In genomic region chr20:21435576-21435975, GRCh38 we compare ENCODE assay signal across 30 cellular contexts. TPM values are rescaled to one million over a fixed set of nuclear protein-coding genes. Genes with fewer than 3 reads are reported as not detected.
DNase-seq lines count a peak whose midpoint lies in the region; ATAC-seq and TF ChIP-seq lines count a peak whose summit lies in the region.
"Had no signal": no experiment of that assay in that cellular context is flagged by ENCODE, and none has a peak within 500 bp of the region (broad histone marks: within the 10 kb centered on the region; RNA-seq: fewer than 3 reads in every experiment).

No MANE protein-coding gene starts in this region.

- H3K36me3 ChIP-seq in PC-3 (ENCODE audit: low read depth, low read length) (no peaks in the 10 kb centered on the region), neural progenitor cell (no peaks in the 10 kb centered on the region), smooth muscle cell (ENCODE audit: low read depth) (no peaks in the 10 kb centered on the region)
- H3K36me3 ChIP-seq: spleen, WERI-Rb-1 had no signal

- no peaks in the 10 kb centered on the region for H3K9me3 ChIP-seq in PC-3 (ENCODE audit: low read length)
- no peaks in the 10 kb centered on the region for H3K9me3 ChIP-seq in neural progenitor cell (ENCODE audit: low read depth)
- no peaks in the 10 kb centered on the region for H3K9me3 ChIP-seq in smooth muscle cell (replicated peaks; ENCODE audit: low read depth)
- H3K9me3 ChIP-seq: SK-N-SH, spleen had no signal

- H3K9ac ChIP-seq in PC-3 (ENCODE audit: low read length) (no peak overlapping the region), neural progenitor cell (no peak overlapping the region), smooth muscle cell (ENCODE audit: low read depth) (no peak overlapping the region)
- H3K9ac ChIP-seq: SK-N-SH had no signal

- H2AFZ ChIP-seq in PC-3 (ENCODE audit: low read length), result no peak overlapping the region
- H2AFZ ChIP-seq in neural progenitor cell (replicated peaks), result no peak overlapping the region
- H2AFZ ChIP-seq in smooth muscle cell (ENCODE audit: low read depth), result no peak overlapping the region

- H3K4me3 ChIP-seq in PC-3 (ENCODE audit: low read length) (no peak overlapping the region), choroid plexus epithelial cell (ENCODE audit: low read depth, low read length) (no peak overlapping the region), neural progenitor cell (no peak overlapping the region), smooth muscle cell (no peak overlapping the region)
- H3K4me3 ChIP-seq: spleen had no signal

- no peak for TF ChIP-seq CTCF in PC-3 (conservative IDR thresholded peaks at IDR 0.05; ENCODE audit: low read depth, low read length)
- TF ChIP-seq CTCF in choroid plexus epithelial cell (conservative IDR thresholded peaks at IDR 0.05; ENCODE audit: low read depth, low read length), result no peak
- TF ChIP-seq CTCF in neural progenitor cell (IDR thresholded peaks at IDR 0.05), result no peak
- no peak for TF ChIP-seq CTCF in omental fat pad (IDR thresholded peaks at IDR 0.05)
- TF ChIP-seq CTCF in smooth muscle cell (IDR thresholded peaks at IDR 0.05; ENCODE audit: borderline replicate concordance, insufficient read depth, poor library complexity, severe bottlenecking), result no peak

- H3K4me3 Mint-ChIP-seq in neural progenitor cell, result no peak overlapping the region
- H3K4me3 Mint-ChIP-seq: activated CD4-positive, alpha-beta T cell treated with anti-CD3 and anti-CD28 coated beads, Interleukin-2, amount 10 ng/mL, durations not matched to agents 7 days and 5 days; naive thymus-derived CD4-positive, alpha-beta T cell; T-helper 2 cell treated with Interferon-gamma antibody and Interleukin-4, amounts not matched to agents 5 μg/mL and 100 μg/mL, for 36 hours had no signal

- no peak overlapping the region for H3K27ac Mint-ChIP-seq in neural progenitor cell
- H3K27ac Mint-ChIP-seq in activated naive CD4-positive, alpha-beta T cell treated with anti-CD3 and anti-CD28 coated beads, Interleukin-2, amount 50 U/mL, for 72 hours, result no peak overlapping the region
- H3K27ac Mint-ChIP-seq: activated CD4-positive, alpha-beta T cell treated with anti-CD3 and anti-CD28 coated beads, Interleukin-2, amount 10 ng/mL, durations not matched to agents 7 days and 5 days; naive thymus-derived CD4-positive, alpha-beta T cell; T-helper 2 cell treated with Interferon-gamma antibody and Interleukin-4, amounts not matched to agents 5 μg/mL and 100 μg/mL, for 36 hours had no signal

- H3K4me2 ChIP-seq in PC-3 (ENCODE audit: low read length) (no peak overlapping the region), neural progenitor cell (no peak overlapping the region), smooth muscle cell (no peak overlapping the region)

- DNase-seq in EL (peak; percentile 39), PC-3 (no peak), choroid plexus epithelial cell (ENCODE audit: low read depth) (peak; percentile 6), neural progenitor cell (ENCODE audit: low spot score) (peak; percentile 5), omental fat pad (ENCODE audit: low spot score) (no peak), smooth muscle cell (lab: John Stamatoyannopoulos, UW; ENCODE audit: unreplicated experiment) (no peak), NCI-H2029 (lab: John Stamatoyannopoulos, UW) (no peak)
- DNase-seq in activated naive CD4-positive, alpha-beta T cell treated with anti-CD3 and anti-CD28 coated beads, Interleukin-2, amount 50 U/mL, for 72 hours (ENCODE audit: low spot score in 2 of 2), result no peak
- DNase-seq: activated CD4-positive, alpha-beta T cell treated with anti-CD3 and anti-CD28 coated beads, Interleukin-2, amount 10 ng/mL, durations not matched to agents 7 days and 5 days; activated naive CD4-positive, alpha-beta T cell treated with Interleukin-2 at 50 U/mL for 16 hours; activated T-cell treated with anti-CD3 and anti-CD28 coated beads, Interleukin-2, amount 50 U/mL, for 48 hours; caudate nucleus; Karpas-422; mesendoderm; naive thymus-derived CD4-positive, alpha-beta T cell; NCI-H1092 treated with DMSO at 0.1 percent for 48 hours; NCI-H1930; retina; SK-N-SH; spleen; stimulated activated CD4-positive, alpha-beta T cell treated with anti-CD3 and anti-CD28 coated beads, Interleukin-4, amount 100 ng/mL, for 1 hour; stimulated activated naive CD4-positive, alpha-beta T cell; WERI-Rb-1 had no signal

- WGBS in smooth muscle cell (ENCODE audit: low lambda C conversion rate), result 32% methylated on average over 3 of the region's 3 CpGs

- H3K4me1 ChIP-seq in PC-3 (ENCODE audit: insufficient read depth, low read length), result peaks cover 31% of the 10 kb centered on the region
- no peaks in the 10 kb centered on the region for H3K4me1 ChIP-seq in neural progenitor cell
- no peaks in the 10 kb centered on the region for H3K4me1 ChIP-seq in smooth muscle cell (ENCODE audit: low read depth)
- H3K4me1 ChIP-seq: spleen had no signal

- H3K27ac ChIP-seq in PC-3 (ENCODE audit: low read length), result peak overlapping the region; percentile 7; the same call in 1 of the 2 replicates
- no peak overlapping the region for H3K27ac ChIP-seq in neural progenitor cell
- H3K27ac ChIP-seq in smooth muscle cell (ENCODE audit: low read depth), result no peak overlapping the region
- H3K27ac ChIP-seq: C4-2B, RWPE1, spleen, WERI-Rb-1 had no signal

- CTCF ChIA-PET in PC-3 (lab: Charles Lee), result no interaction called here

- H4K20me1 ChIP-seq in PC-3 (ENCODE audit: low read length), result no peaks in the 10 kb centered on the region
- H4K20me1 ChIP-seq in neural progenitor cell (ENCODE audit: low read depth), result no peaks in the 10 kb centered on the region
- H4K20me1 ChIP-seq in smooth muscle cell (ENCODE audit: low read depth), result no peaks in the 10 kb centered on the region

- no peaks in the 10 kb centered on the region for H3K9me3 Mint-ChIP-seq in neural progenitor cell
- H3K9me3 Mint-ChIP-seq in activated naive CD4-positive, alpha-beta T cell treated with anti-CD3 and anti-CD28 coated beads, Interleukin-2, amount 50 U/mL, for 72 hours, result no peaks in the 10 kb centered on the region
- H3K9me3 Mint-ChIP-seq: activated CD4-positive, alpha-beta T cell treated with anti-CD3 and anti-CD28 coated beads, Interleukin-2, amount 10 ng/mL, durations not matched to agents 7 days and 5 days; naive thymus-derived CD4-positive, alpha-beta T cell; T-helper 2 cell treated with Interferon-gamma antibody and Interleukin-4, amounts not matched to agents 5 μg/mL and 100 μg/mL, for 36 hours had no signal

- POLR2A ChIA-PET in PC-3 (lab: Charles Lee; ENCODE audit: unreplicated experiment), result no interaction called here

- no peaks in the 10 kb centered on the region for H3K79me2 ChIP-seq in PC-3 (ENCODE audit: low read length)
- H3K79me2 ChIP-seq in neural progenitor cell (ENCODE audit: low read depth), result no peaks in the 10 kb centered on the region
- H3K79me2 ChIP-seq in smooth muscle cell (ENCODE audit: low read depth), result no peaks in the 10 kb centered on the region

- H3K9me2 ChIP-seq in PC-3 (replicated peaks; ENCODE audit: low read length), result 0 out of 2 replicates have a peak, but pooled peaks cover 3% of the 10 kb centered on the region
- H3K9me2 ChIP-seq: SK-N-SH had no signal

- no peaks in the 10 kb centered on the region for H3K36me3 Mint-ChIP-seq in neural progenitor cell
- no peaks in the 10 kb centered on the region for H3K36me3 Mint-ChIP-seq in activated naive CD4-positive, alpha-beta T cell treated with anti-CD3 and anti-CD28 coated beads, Interleukin-2, amount 50 U/mL, for 72 hours
- H3K36me3 Mint-ChIP-seq: naive thymus-derived CD4-positive, alpha-beta T cell had no signal

- ATAC-seq in PC-3, result no peak
- ATAC-seq in omental fat pad (ENCODE audit: low FRiP score), result no peak
- no peak for ATAC-seq in activated naive CD4-positive, alpha-beta T cell treated with anti-CD3 and anti-CD28 coated beads, Interleukin-2, amount 50 U/mL, for 72 hours
- ATAC-seq: naive thymus-derived CD4-positive, alpha-beta T cell had no signal

- intact Hi-C loops in PC-3 (cut with micrococcal nuclease), result no loop called here

- H3F3A ChIP-seq in PC-3 (ENCODE audit: low read length, unreplicated experiment), result no peaks in the 10 kb centered on the region
- H3F3A ChIP-seq in neural progenitor cell (ENCODE audit: low read depth), result no peaks in the 10 kb centered on the region
- no peaks in the 10 kb centered on the region for H3F3A ChIP-seq in smooth muscle cell (ENCODE audit: low read depth)

- peaks cover 4% of the 10 kb centered on the region for H3K4me1 Mint-ChIP-seq in neural progenitor cell
- H3K4me1 Mint-ChIP-seq: activated CD4-positive, alpha-beta T cell treated with anti-CD3 and anti-CD28 coated beads, Interleukin-2, amount 10 ng/mL, durations not matched to agents 7 days and 5 days had no signal

- H3K27me3 Mint-ChIP-seq in neural progenitor cell (ENCODE audit: insufficient read depth, low read depth), result peaks cover 2% of the 10 kb centered on the region

- H3K27me3 ChIP-seq in PC-3 (ENCODE audit: low read length) (0 out of 2 replicates have a peak, but pooled peaks cover 3% of the 10 kb centered on the region), neural progenitor cell (no peaks in the 10 kb centered on the region), smooth muscle cell (ENCODE audit: low read depth) (no peaks in the 10 kb centered on the region)

- no TSS peak for BruUV-seq in PC-3 (replicated peaks; lab: Mats Ljungman, UMichigan)

RNA-seq across cellular contexts. Expression of gene NKX2-4, which starts 38.2 kb away (rescaled TPM):
- total RNA-seq in PC-3 (2014; rRNA removed) (not detected in 2 replicates), neural progenitor cell (ENCODE audit: low replicate concordance) (not detected in 2 replicates), omental fat pad (not detected), smooth muscle cell (not detected in 2 replicates)
- not detected in 2 replicates for polyA plus RNA-seq in smooth muscle cell
- total RNA-seq in activated naive CD4-positive, alpha-beta T cell treated with anti-CD3 and anti-CD28 coated beads, Interleukin-2, amount 50 U/mL, for 72 hours, result not detected
- total RNA-seq: activated CD4-positive, alpha-beta T cell treated with anti-CD3 and anti-CD28 coated beads, Interleukin-2, amount 10 ng/mL, durations not matched to agents 7 days and 5 days; dermis blood vessel endothelial cell; glomerular endothelial cell; naive thymus-derived CD4-positive, alpha-beta T cell; osteocyte; spleen; temporal lobe had no signal
- polyA plus RNA-seq: naive thymus-derived CD4-positive, alpha-beta T cell; SK-N-SH; spleen had no signal

Comparison
In these comparisons a context has a peak if more than half of its experiments do, and no peak if none do; other contexts are left out.
1. DNase-seq: peak in EL (single experiment), choroid plexus epithelial cell (single experiment) and neural progenitor cell (single experiment); none in PC-3 (single experiment), omental fat pad (single experiment), smooth muscle cell (single experiment), NCI-H2029 (single experiment) and activated naive CD4-positive, alpha-beta T cell treated with anti-CD3 and anti-CD28 coated beads, Interleukin-2, amount 50 U/mL, for 72 hours (0 of 2).